ENCODE assay signal across 1 cellular context in genomic region chr5:104080646-104081175, GRCh38.
TF ChIP-seq lines count a peak whose summit lies in the region.

No MANE protein-coding gene starts in this region.

TF ChIP-seq in SK-N-SH, 30 proteins besides CTCF, POLR2A, EP300 and RAD21 (continued from another document):
- TF ChIP-seq REST (IDR thresholded peaks at IDR 0.05; ENCODE audit: low read depth, low read length) (no peak), ELF1 (IDR thresholded peaks at IDR 0.05) (no peak), POLR2AphosphoS5 (IDR thresholded peaks at IDR 0.05; ENCODE audit: low read depth, low read length) (no peak), FOXJ3 (CRISPR knock-in tag; IDR thresholded peaks at IDR 0.05) (no peak), TAF1 (IDR thresholded peaks at IDR 0.05; ENCODE audit: borderline replicate concordance, low read depth, low read length) (no peak), FOXM1 (IDR thresholded peaks at IDR 0.05; ENCODE audit: low read depth) (no peak), MAX (IDR thresholded peaks at IDR 0.05; ENCODE audit: low read depth) (no peak), IRF3 (IDR thresholded peaks at IDR 0.05; ENCODE audit: low read depth, low read length) (no peak), SIN3A (IDR thresholded peaks at IDR 0.05; ENCODE audit: borderline replicate concordance, low read depth, low read length) (no peak), CHD2 (IDR thresholded peaks at IDR 0.05; ENCODE audit: low read length, partially characterized antibody) (no peak), SMC3 (IDR thresholded peaks at IDR 0.05; ENCODE audit: low read depth, low read length) (no peak), RCOR1 (IDR thresholded peaks at IDR 0.05; ENCODE audit: low read length) (no peak), NRF1 (IDR thresholded peaks at IDR 0.05; ENCODE audit: low read depth, low read length) (no peak)
TF ChIP-seq in SK-N-SH: peak in this region for 0.
